2 cellular contexts compared by ENCODE assay signal in genomic region chr11:15288801-15289342, GRCh38.
TF ChIP-seq lines count a peak whose summit lies in the region.

No MANE protein-coding gene starts in this region.

TF ChIP-seq in SK-N-SH, 30 proteins besides CTCF, POLR2A, EP300 and RAD21 (continued from another document):
- TF ChIP-seq PBX3 (IDR thresholded peaks at IDR 0.05) (no peak), MEF2A (IDR thresholded peaks at IDR 0.05; ENCODE audit: borderline replicate concordance, low read depth) (no peak), FOXM1 (IDR thresholded peaks at IDR 0.05; ENCODE audit: low read depth) (no peak), TEAD4 (IDR thresholded peaks at IDR 0.05; ENCODE audit: borderline replicate concordance, insufficient read depth) (no peak), EZH2phosphoT487 (IDR thresholded peaks at IDR 0.05; ENCODE audit: borderline replicate concordance, low read depth) (no peak), GATA2 (CRISPR knock-in tag; IDR thresholded peaks at IDR 0.05) (no peak), POLR2AphosphoS5 (IDR thresholded peaks at IDR 0.05; ENCODE audit: low read depth, low read length) (no peak), REST (IDR thresholded peaks at IDR 0.05; ENCODE audit: low read depth, low read length) (no peak)
TF ChIP-seq in SK-N-SH: peak in this region for 0.

TF ChIP-seq in SK-N-SH treated with all-trans-retinoic acid at 6 μM for 48 hours, 23 proteins besides CTCF, POLR2A, EP300 and RAD21 (continued from another document):
- no peak for TF ChIP-seq TSHZ2 (CRISPR knock-in tag; IDR thresholded peaks at IDR 0.05)
- no peak for TF ChIP-seq POU6F1 (CRISPR knock-in tag; IDR thresholded peaks at IDR 0.05; ENCODE audit: borderline replicate concordance, low read depth)
- TF ChIP-seq TOX (CRISPR knock-in tag; IDR thresholded peaks at IDR 0.05; ENCODE audit: borderline replicate concordance): no peak
- TF ChIP-seq ZNF565 (CRISPR knock-in tag; conservative IDR thresholded peaks at IDR 0.05; ENCODE audit: low read depth): no peak
- TF ChIP-seq BACH2 (CRISPR knock-in tag; IDR thresholded peaks at IDR 0.05; ENCODE audit: borderline replicate concordance): no peak
- TF ChIP-seq OSR1 (CRISPR knock-in tag; IDR thresholded peaks at IDR 0.05): no peak
